ENCODE assay signal across 12 cellular contexts in genomic region chr7:31814187-31814586, GRCh38.
DNase-seq lines count a peak whose midpoint lies in the region; ATAC-seq, FAIRE-seq and TF ChIP-seq lines count a peak whose summit lies in the region.
"Had no signal": no experiment of that assay in that cellular context is flagged by ENCODE, and none has a peak within 500 bp of the region (broad histone marks: within the 10 kb centered on the region; RNA-seq: fewer than 3 reads in every experiment).

No MANE protein-coding gene starts in this region.

- TF ChIP-seq POLR2A in endothelial cell of umbilical vein (IDR thresholded peaks at IDR 0.05; ENCODE audit: low read depth, low read length), result no peak
- TF ChIP-seq POLR2A in vagina (IDR thresholded peaks at IDR 0.05), result no peak

- H3K27ac ChIP-seq in endothelial cell of umbilical vein (ENCODE audit: insufficient read depth, low read depth, low read length) (no peak overlapping the region), psoas muscle (no peak overlapping the region), small intestine (ENCODE audit: low read depth in 1 of 2, low read length in 1 of 2) (no peak overlapping the region), vagina (no peak overlapping the region)

- no TSS peak for BruUV-seq in endothelial cell of umbilical vein (replicated peaks; lab: Mats Ljungman, UMichigan)

- H3K36me3 ChIP-seq in endothelial cell of umbilical vein (ENCODE audit: control insufficient read depth in 2 of 2, extremely low read depth in 1 of 2, insufficient read depth in 2 of 2, low read length in 2 of 2) (no peaks in the 10 kb centered on the region), psoas muscle (ENCODE audit: insufficient read depth in 1 of 2, low read depth in 1 of 2) (no peaks in the 10 kb centered on the region), small intestine (ENCODE audit: control insufficient read depth in 2 of 2, insufficient read depth in 2 of 2, low read length in 2 of 2) (no peaks in the 10 kb centered on the region), vagina (no peaks in the 10 kb centered on the region)

- H3K9me1 ChIP-seq in endothelial cell of umbilical vein (replicated peaks; ENCODE audit: control insufficient read depth, extremely low read depth, insufficient read depth, low read length), result no peaks in the 10 kb centered on the region

- dilution Hi-C loops in endothelial cell of umbilical vein (cut with MboI; ENCODE audit: extremely low pct_ligation_motif_present, low sequenced_read_pairs), result no loop called here

- H3K4me3 ChIP-seq in endothelial cell of umbilical vein (replicated peaks in 1 of 3; ENCODE audit: insufficient read depth in 1 of 3, low read depth in 1 of 3, low read length in 3 of 3), result no peak overlapping the region
- H3K4me3 ChIP-seq in psoas muscle, result no peak overlapping the region
- H3K4me3 ChIP-seq in small intestine (ENCODE audit: low read depth in 1 of 2, low read length in 2 of 2), result no peak overlapping the region
- no peak overlapping the region for H3K4me3 ChIP-seq in vagina
- H3K4me3 ChIP-seq: K562 had no signal

- 78 to 87% (median 84%) methylated on average over 3 of the region's 3 CpGs for WGBS in psoas muscle, 3 donors
- WGBS in small intestine, 3 donors, result 81 to 88% (median 82%) methylated on average over 3 of the region's 3 CpGs

- H3K9me3 ChIP-seq in endothelial cell of umbilical vein (replicated peaks; ENCODE audit: control insufficient read depth, insufficient read depth, low read length) (no peaks in the 10 kb centered on the region), psoas muscle (no peaks in the 10 kb centered on the region), small intestine (ENCODE audit: control insufficient read depth, low read depth) (no peaks in the 10 kb centered on the region), vagina (no peaks in the 10 kb centered on the region)

- intact Hi-C loops in endothelial cell of umbilical vein (cut with micrococcal nuclease) (loop anchor here (1.0 to 2.0 kb wide), 5 partner anchors 173 to 390 kb away; no protein-coding TSS in a partner anchor), psoas muscle (cut with DNase I) (no loop called here), vagina (cut with DNase I) (no loop called here)

- H3K9ac ChIP-seq in endothelial cell of umbilical vein (replicated peaks; ENCODE audit: extremely low read depth, insufficient read depth, low read length), result no peak overlapping the region

- DNase-seq in DMS53 (lab: John Stamatoyannopoulos, UW) (peak; percentile 45), DMS53 treated with DMSO at 0.1 percent for 48 hours (lab: John Stamatoyannopoulos, UW; ENCODE audit: unreplicated experiment) (no peak), NCI-H460 (ENCODE audit: extremely low read depth, low read depth) (peak; percentile 20), endothelial cell of umbilical vein (ENCODE audit: low read depth, low spot score) (peak; percentile 54), psoas muscle (no peak), Ammon's horn (ENCODE audit: low spot score) (no peak), small intestine (no peak), vagina (ENCODE audit: extremely low spot score in 2 of 2) (no peak)
- DNase-seq: caudate nucleus; NCI-H748 treated with DMSO at 0.1 percent for 48 hours; stimulated activated CD4-positive, alpha-beta T cell treated with anti-CD3 and anti-CD28 coated beads, Interleukin-4, amount 100 ng/mL, for 24 hours had no signal

- H2AFZ ChIP-seq in endothelial cell of umbilical vein (ENCODE audit: low read depth, low read length), result no peak overlapping the region

- TF ChIP-seq CTCF in endothelial cell of umbilical vein (IDR thresholded peaks at IDR 0.05; ENCODE audit: extremely low read depth in 1 of 2, insufficient read depth in 1 of 2, low read depth in 1 of 2, low read length in 2 of 2) (peak; percentile 20 to 26), psoas muscle (IDR thresholded peaks at IDR 0.05) (peak; percentile 13), vagina (IDR thresholded peaks at IDR 0.05) (no peak)

- POLR2A ChIA-PET in endothelial cell of umbilical vein (lab: Charles Lee), result no interaction called here

- FAIRE-seq in endothelial cell of umbilical vein (lab: Jason Lieb, UNC) (no peak), small intestine (lab: Jason Lieb, UNC) (no peak)
- FAIRE-seq: K562 had no signal

- H3K4me1 ChIP-seq in endothelial cell of umbilical vein (ENCODE audit: control insufficient read depth, extremely low read depth, insufficient read depth, low read length), result peaks cover 26% of the 10 kb centered on the region
- H3K4me1 ChIP-seq in psoas muscle, result no peaks in the 10 kb centered on the region
- no peaks in the 10 kb centered on the region for H3K4me1 ChIP-seq in small intestine (ENCODE audit: control insufficient read depth in 2 of 2, insufficient read depth in 1 of 2, low read depth in 1 of 2, low read length in 1 of 2)
- no peaks in the 10 kb centered on the region for H3K4me1 ChIP-seq in vagina

- H3K4me2 ChIP-seq in endothelial cell of umbilical vein (ENCODE audit: insufficient read depth, low read length), result peak overlapping the region; percentile 93

- no peaks in the 10 kb centered on the region for H4K20me1 ChIP-seq in endothelial cell of umbilical vein (replicated peaks; ENCODE audit: control insufficient read depth, extremely low read depth, insufficient read depth, low read length)

- CTCF ChIA-PET in endothelial cell of umbilical vein (lab: Charles Lee), result interaction anchor here (0.7 to 5.9 kb wide), 43 partner anchors 8 to 445 kb away, joined by 3 to 88 read pairs (median 4); partner anchors contain the start of gene PDE1C

- ATAC-seq in psoas muscle, result no peak
- ATAC-seq: K562 had no signal

- peaks cover 17% of the 10 kb centered on the region for H3K79me2 ChIP-seq in endothelial cell of umbilical vein (ENCODE audit: control insufficient read depth, insufficient read depth, low read length)

- H3K27me3 ChIP-seq in endothelial cell of umbilical vein (ENCODE audit: control insufficient read depth in 2 of 2, insufficient read depth in 2 of 2, low read length in 2 of 2), result no peaks in the 10 kb centered on the region
- peaks cover 0 to 2% (median 0%) of the 10 kb centered on the region in 3 donors for H3K27me3 ChIP-seq in psoas muscle (ENCODE audit: insufficient read depth in 3 of 3, low read length in 2 of 3)
- no peaks in the 10 kb centered on the region for H3K27me3 ChIP-seq in small intestine (ENCODE audit: control insufficient read depth in 2 of 2, insufficient read depth in 2 of 2, low read length in 2 of 2)
- H3K27me3 ChIP-seq in vagina, result no peaks in the 10 kb centered on the region

TF ChIP-seq in endothelial cell of umbilical vein, 7 proteins besides CTCF, POLR2A, EP300 and RAD21:
- TF ChIP-seq, protein P1, sequence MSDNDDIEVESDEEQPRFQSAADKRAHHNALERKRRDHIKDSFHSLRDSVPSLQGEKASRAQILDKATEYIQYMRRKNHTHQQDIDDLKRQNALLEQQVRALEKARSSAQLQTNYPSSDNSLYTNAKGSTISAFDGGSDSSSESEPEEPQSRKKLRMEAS (IDR thresholded peaks at IDR 0.05; ENCODE audit: insufficient read depth, insufficient read length), result no peak
- TF ChIP-seq EZH2 (IDR thresholded peaks at IDR 0.05; ENCODE audit: borderline replicate concordance, low read depth, low read length, severe bottlenecking) (no peak), JUN (IDR thresholded peaks at IDR 0.05; ENCODE audit: borderline replicate concordance, insufficient read depth, insufficient read length, low read depth) (no peak), POLR2AphosphoS5 (IDR thresholded peaks at IDR 0.05; ENCODE audit: insufficient read depth, low read depth, low read length) (no peak), MYC (IDR thresholded peaks at IDR 0.05; ENCODE audit: low read depth, low read length) (no peak), GATA2 (IDR thresholded peaks at IDR 0.05; ENCODE audit: insufficient read depth, insufficient read length, low read depth, low read length) (no peak), FOS (IDR thresholded peaks at IDR 0.05; ENCODE audit: borderline replicate concordance, insufficient read depth, low read length) (no peak)

Comparison
In these comparisons a context has a peak if more than half of its experiments do, and no peak if none do; other contexts are left out.
1. DNase-seq: peak in DMS53 (single experiment), NCI-H460 (single experiment) and endothelial cell of umbilical vein (single experiment); none in DMS53 treated with DMSO at 0.1 percent for 48 hours (single experiment), psoas muscle (0 of 2), Ammon's horn (single experiment), small intestine (single experiment) and vagina (0 of 2).
2. CTCF ChIP-seq: peak in endothelial cell of umbilical vein (2 of 2) and psoas muscle (single experiment); none in vagina (0 of 3).